13 cellular contexts compared by ENCODE assay signal in genomic region chr1:66070491-66070890, GRCh38.
DNase-seq lines count a peak whose midpoint lies in the region; ATAC-seq and TF ChIP-seq lines count a peak whose summit lies in the region.
"Had no signal": no experiment of that assay in that cellular context is flagged by ENCODE, and none has a peak within 500 bp of the region (broad histone marks: within the 10 kb centered on the region; RNA-seq: fewer than 3 reads in every experiment).

No MANE protein-coding gene starts in this region.

- DNase-seq in SK-N-SH: no peak
- peak; percentile 17 for DNase-seq in fibroblast of pulmonary artery (ENCODE audit: low read depth)
- no peak for DNase-seq in Peyer's patch
- no peak for DNase-seq in NCI-H774 (lab: John Stamatoyannopoulos, UW)
- DNase-seq in activated naive CD4-positive, alpha-beta T cell (lab: John Stamatoyannopoulos, UW): no peak
- DNase-seq: CD4-positive, alpha-beta memory T cell; DND-41; GF-D8; HCEC 1CT had no signal

- H3K4me3 ChIP-seq in SK-N-SH (ENCODE audit: low read depth in 2 of 2, low read length in 1 of 2): no peak overlapping the region
- no peak overlapping the region for H3K4me3 ChIP-seq in fibroblast of pulmonary artery (replicated peaks; ENCODE audit: low read depth, low read length)
- no peak overlapping the region for H3K4me3 ChIP-seq in Peyer's patch

- no peaks in the 10 kb centered on the region for H3K27me3 ChIP-seq in SK-N-SH (ENCODE audit: insufficient read depth)
- H3K27me3 ChIP-seq in Peyer's patch: no peaks in the 10 kb centered on the region

- TF ChIP-seq CTCF in SK-N-SH (IDR thresholded peaks at IDR 0.05): no peak
- no peak for TF ChIP-seq CTCF in brain (conservative IDR thresholded peaks at IDR 0.05)
- TF ChIP-seq CTCF in fibroblast of pulmonary artery (IDR thresholded peaks at IDR 0.05; ENCODE audit: low read length, missing control alignments): no peak
- TF ChIP-seq CTCF in Peyer's patch (IDR thresholded peaks at IDR 0.05): no peak

- H3K4me3 Mint-ChIP-seq in brain: peak overlapping the region in 1 of 5 experiments; percentile 19
- H3K4me3 Mint-ChIP-seq: B cell; CD4-positive, alpha-beta memory T cell had no signal

- no peak for TF ChIP-seq RAD21 in SK-N-SH (IDR thresholded peaks at IDR 0.05; ENCODE audit: low read length)

- no peaks in the 10 kb centered on the region for H3K9me3 ChIP-seq in SK-N-SH
- no peaks in the 10 kb centered on the region for H3K9me3 ChIP-seq in Peyer's patch

- 5% methylated on average over 1 of the region's 1 CpG for WGBS in SK-N-SH (ENCODE audit: low lambda C conversion rate)

- no peaks in the 10 kb centered on the region for H3F3A ChIP-seq in SK-N-SH (replicated peaks; ENCODE audit: insufficient read depth)

- H3K9me2 ChIP-seq in SK-N-SH: no peaks in the 10 kb centered on the region

- H4K20me1 ChIP-seq in SK-N-SH (ENCODE audit: insufficient read depth): no peaks in the 10 kb centered on the region

- H3K4me1 ChIP-seq in SK-N-SH (ENCODE audit: control insufficient read depth in 1 of 2, insufficient read depth in 2 of 2, low read depth in 1 of 2, low read length in 1 of 2) (no peaks in the 10 kb centered on the region; a peak in 2 of 4 replicates), Peyer's patch (no peaks in the 10 kb centered on the region)

- H3K36me3 ChIP-seq in SK-N-SH (replicated peaks in 1 of 2; ENCODE audit: control insufficient read depth in 1 of 2, insufficient read depth in 2 of 2, low read length in 1 of 2) (no peaks in the 10 kb centered on the region), Peyer's patch (no peaks in the 10 kb centered on the region)

- no peak overlapping the region for H3K9ac ChIP-seq in SK-N-SH

- H3K27ac ChIP-seq in SK-N-SH (ENCODE audit: low read depth in 2 of 2, low read length in 1 of 2) (no peak overlapping the region), Peyer's patch (no peak overlapping the region)
- H3K27ac ChIP-seq: C4-2B had no signal

- CTCF ChIA-PET in SK-N-SH (lab: Yijun Ruan, JAX): no interaction called here

- no peak for TF ChIP-seq EP300 in SK-N-SH (IDR thresholded peaks at IDR 0.05; ENCODE audit: borderline replicate concordance in 1 of 2, low read depth in 1 of 2, low read length in 1 of 2)

- H3K4me2 ChIP-seq in SK-N-SH: no peak overlapping the region

- peaks cover 11% of the 10 kb centered on the region for H3K4me1 Mint-ChIP-seq in brain
- H3K4me1 Mint-ChIP-seq: B cell; CD4-positive, alpha-beta memory T cell had no signal

- peaks cover under 1% of the 10 kb centered on the region for H3K36me3 Mint-ChIP-seq in brain
- H3K36me3 Mint-ChIP-seq: CD4-positive, alpha-beta memory T cell had no signal

- no peaks in the 10 kb centered on the region for H3K79me2 ChIP-seq in SK-N-SH (ENCODE audit: insufficient read depth)

- no peak for ATAC-seq in SK-N-SH treated with all-trans-retinoic acid at 6 μM for 48 hours

- POLR2A ChIA-PET in SK-N-SH (lab: Yijun Ruan, JAX): no interaction called here

- TF ChIP-seq POLR2A in Peyer's patch (IDR thresholded peaks at IDR 0.05): no peak

- H2AFZ ChIP-seq in SK-N-SH (ENCODE audit: low read depth): no peak overlapping the region

- peak overlapping the region in 3 of 5 experiments; percentile 11 to 87 (median 32) for H3K27ac Mint-ChIP-seq in brain
- H3K27ac Mint-ChIP-seq: B cell; CD4-positive, alpha-beta memory T cell had no signal

- H3K9me3 Mint-ChIP-seq in brain: peaks cover 0 to under 1% (median 0%) of the 10 kb centered on the region in 5 experiments

- peaks cover 4% of the 10 kb centered on the region for H3K27me3 Mint-ChIP-seq in brain
- H3K27me3 Mint-ChIP-seq: B cell had no signal

TF ChIP-seq in SK-N-SH, 30 proteins besides CTCF, POLR2A, EP300 and RAD21:
- TF ChIP-seq USF1 (IDR thresholded peaks at IDR 0.05; ENCODE audit: borderline replicate concordance, low read depth) (no peak), GATA2 (CRISPR knock-in tag; IDR thresholded peaks at IDR 0.05) (peak; percentile 16; the same call in 1 of the 2 replicates)

TF ChIP-seq in SK-N-SH treated with all-trans-retinoic acid at 6 μM for 48 hours, 23 proteins besides CTCF, POLR2A, EP300 and RAD21:
- TF ChIP-seq TCF4 (CRISPR knock-in tag; IDR thresholded peaks at IDR 0.05; ENCODE audit: borderline replicate concordance): no peak
- no peak for TF ChIP-seq SNAI2 (CRISPR knock-in tag; IDR thresholded peaks at IDR 0.05)
- no peak for TF ChIP-seq CSRNP3 (CRISPR knock-in tag; IDR thresholded peaks at IDR 0.05)
- no peak for TF ChIP-seq TSHZ2 (CRISPR knock-in tag; IDR thresholded peaks at IDR 0.05)
- TF ChIP-seq ZNF8 (CRISPR knock-in tag; IDR thresholded peaks at IDR 0.05): no peak
- no peak for TF ChIP-seq CSDC2 (CRISPR knock-in tag; IDR thresholded peaks at IDR 0.05)
- TF ChIP-seq ZNF565 (CRISPR knock-in tag; conservative IDR thresholded peaks at IDR 0.05; ENCODE audit: low read depth): no peak
- no peak for TF ChIP-seq GLIS3 (CRISPR knock-in tag; IDR thresholded peaks at IDR 0.05)
- no peak for TF ChIP-seq OSR1 (CRISPR knock-in tag; IDR thresholded peaks at IDR 0.05)
- no peak for TF ChIP-seq ARNTL (CRISPR knock-in tag; IDR thresholded peaks at IDR 0.05; ENCODE audit: borderline replicate concordance, low read depth)
- TF ChIP-seq ESRRG (CRISPR knock-in tag; IDR thresholded peaks at IDR 0.05): no peak
- TF ChIP-seq BACH2 (CRISPR knock-in tag; IDR thresholded peaks at IDR 0.05; ENCODE audit: borderline replicate concordance): no peak
- no peak for TF ChIP-seq ZNF70 (CRISPR knock-in tag; IDR thresholded peaks at IDR 0.05)
- no peak for TF ChIP-seq PPARA (CRISPR knock-in tag; IDR thresholded peaks at IDR 0.05; ENCODE audit: borderline replicate concordance)
- no peak for TF ChIP-seq PATZ1 (CRISPR knock-in tag; IDR thresholded peaks at IDR 0.05; ENCODE audit: borderline replicate concordance)
- TF ChIP-seq ZC3H10 (CRISPR knock-in tag; IDR thresholded peaks at IDR 0.05): no peak
- no peak for TF ChIP-seq RARB (CRISPR knock-in tag; IDR thresholded peaks at IDR 0.05)
- no peak for TF ChIP-seq TOX (CRISPR knock-in tag; IDR thresholded peaks at IDR 0.05; ENCODE audit: borderline replicate concordance)
- no peak for TF ChIP-seq ZFP3 (CRISPR knock-in tag; IDR thresholded peaks at IDR 0.05)
TF ChIP-seq in SK-N-SH treated with all-trans-retinoic acid at 6 μM for 48 hours: peak in this region for 0.
